ENCODE assay signal across 12 cellular contexts in the genomic region with DNA sequence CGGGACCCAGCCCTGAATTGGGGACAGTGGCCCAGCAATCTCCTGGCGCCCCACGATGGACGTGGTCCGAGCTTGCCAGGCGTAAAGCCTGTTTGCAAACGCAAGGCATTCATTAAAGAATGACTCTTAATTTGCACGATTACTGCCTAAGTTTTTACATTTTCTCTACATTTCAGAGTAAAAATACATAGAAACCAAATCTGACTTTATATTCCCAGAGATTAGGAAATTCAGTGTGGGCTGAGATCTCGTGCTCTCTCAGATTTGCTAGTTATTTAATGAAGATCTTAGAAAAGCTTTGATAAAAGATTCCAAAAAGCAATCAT. TPM values are rescaled to one million over a fixed set of nuclear protein-coding genes. Genes with fewer than 3 reads are reported as not detected.
A peak's percentile ranks its signal among the peaks of the same experiment; 100 is the strongest.
DNase-seq lines count a peak whose midpoint lies in the region; ATAC-seq and TF ChIP-seq lines count a peak whose summit lies in the region.
"Had no signal": no experiment of that assay in that cellular context is flagged by ENCODE, and none has a peak within 500 bp of the region (broad histone marks: within the 10 kb centered on the region; RNA-seq: fewer than 3 reads in every experiment).

No MANE protein-coding gene starts in this region.

- H3K9ac ChIP-seq in subcutaneous abdominal adipose tissue (ENCODE audit: low read length in 5 of 5): no peak overlapping the region

- peaks cover 0 to 6% (median 0%) of the 10 kb centered on the region in 5 experiments for H3K9me3 Mint-ChIP-seq in brain
- H3K9me3 Mint-ChIP-seq in activated CD4-positive, alpha-beta T cell treated with anti-CD3 and anti-CD28 coated beads, Interleukin-2, amount 10 ng/mL, durations not matched to agents 24 days and 14 days: no peaks in the 10 kb centered on the region

- peak overlapping the region; percentile 67 to 80 (median 78) for H3K4me3 Mint-ChIP-seq in brain
- H3K4me3 Mint-ChIP-seq in activated CD4-positive, alpha-beta T cell treated with anti-CD3 and anti-CD28 coated beads, Interleukin-2, amount 10 ng/mL, durations not matched to agents 24 days and 14 days: no peak overlapping the region

- TF ChIP-seq EP300 in Ishikawa (IDR thresholded peaks at IDR 0.05; ENCODE audit: borderline replicate concordance): no peak

- peaks cover 21% of the 10 kb centered on the region for H3K4me1 Mint-ChIP-seq in brain
- H3K4me1 Mint-ChIP-seq in activated CD4-positive, alpha-beta T cell treated with anti-CD3 and anti-CD28 coated beads, Interleukin-2, amount 10 ng/mL, durations not matched to agents 24 days and 14 days: peaks cover 3% of the 10 kb centered on the region

- H3K27ac Mint-ChIP-seq in brain: no peak overlapping the region
- no peak overlapping the region for H3K27ac Mint-ChIP-seq in activated CD4-positive, alpha-beta T cell treated with anti-CD3 and anti-CD28 coated beads, Interleukin-2, amount 10 ng/mL, durations not matched to agents 24 days and 14 days

- no peak for TF ChIP-seq POLR2A in right lobe of liver (IDR thresholded peaks at IDR 0.05)

- H3K27me3 Mint-ChIP-seq in brain: peaks cover 70% of the 10 kb centered on the region
- peaks cover 47% of the 10 kb centered on the region for H3K27me3 Mint-ChIP-seq in activated CD4-positive, alpha-beta T cell treated with anti-CD3 and anti-CD28 coated beads, Interleukin-2, amount 10 ng/mL, durations not matched to agents 24 days and 14 days

- TF ChIP-seq RAD21 in Ishikawa (IDR thresholded peaks at IDR 0.05; ENCODE audit: low read depth): peak; percentile 38

- no peak for DNase-seq in right lobe of liver
- no peak for DNase-seq in GM03348 (ENCODE audit: low spot score)
- DNase-seq in activated CD4-positive, alpha-beta T cell treated with anti-CD3 and anti-CD28 coated beads, Interleukin-2, amount 10 ng/mL, durations not matched to agents 24 days and 14 days: no peak
- no peak for DNase-seq in activated CD4-positive, alpha-beta T cell treated with anti-CD3 and anti-CD28 coated beads, Interleukin-2, amount 50 U/mL, for 4 hours
- DNase-seq: dermis blood vessel endothelial cell, DMS79, kidney glomerular epithelial cell, SW 1271 had no signal

- H3K27ac ChIP-seq in right lobe of liver (no peak overlapping the region), subcutaneous abdominal adipose tissue (ENCODE audit: low read depth, low read length) (no peak overlapping the region)

- peak overlapping the region; percentile 25 to 48 (median 36) for H3K4me3 ChIP-seq in right lobe of liver
- peak overlapping the region in 4 of 5 donors; percentile 53 to 73 (median 58) for H3K4me3 ChIP-seq in subcutaneous abdominal adipose tissue (ENCODE audit: low read depth in 1 of 5, low read length in 5 of 5)

- H3K4me1 ChIP-seq in right lobe of liver (peaks cover 0 to 4% (median 0%) of the 10 kb centered on the region in 4 donors), subcutaneous abdominal adipose tissue (ENCODE audit: control insufficient read depth in 5 of 5, insufficient read depth in 5 of 5, low read length in 5 of 5) (peaks cover 0 to 36% (median 20%) of the 10 kb centered on the region in 5 donors)

- H3K36me3 ChIP-seq in right lobe of liver: no peaks in the 10 kb centered on the region
- H3K36me3 ChIP-seq in subcutaneous abdominal adipose tissue (ENCODE audit: control insufficient read depth in 5 of 5, insufficient read depth in 5 of 5, low read length in 5 of 5): peaks cover 0 to 4% (median under 1%) of the 10 kb centered on the region in 5 donors

- no peak for TF ChIP-seq CTCF in brain (conservative IDR thresholded peaks at IDR 0.05)
- TF ChIP-seq CTCF in right lobe of liver (IDR thresholded peaks at IDR 0.05): no peak

- peaks cover 0 to 4% of the 10 kb centered on the region in 2 donors for H3K27me3 ChIP-seq in right lobe of liver
- H3K27me3 ChIP-seq in subcutaneous abdominal adipose tissue (ENCODE audit: control insufficient read depth in 5 of 5, insufficient read depth in 4 of 5, low read length in 5 of 5): peaks cover 0 to 3% (median 0%) of the 10 kb centered on the region in 5 donors

- intact Hi-C loops in right lobe of liver (cut with DNase I): no loop called here
- intact Hi-C loops in activated CD4-positive, alpha-beta T cell treated with anti-CD3 and anti-CD28 coated beads, Interleukin-2, amount 10 ng/mL, durations not matched to agents 24 days and 14 days (cut with micrococcal nuclease): no loop called here

- 10% methylated on average over 3 of the region's 9 CpGs for whole genome bisulfite sequencing in right lobe of liver (ENCODE audit: insufficient coverage, low coverage, low lambda C conversion rate, missing lambda C conversion rate)

- no peak for ATAC-seq in right lobe of liver
- no peak for ATAC-seq in HG03432 (IDR thresholded peaks at IDR 0.05; ENCODE audit: unreplicated experiment)

- no peaks in the 10 kb centered on the region for H3K9me3 ChIP-seq in right lobe of liver
- H3K9me3 ChIP-seq in subcutaneous abdominal adipose tissue (ENCODE audit: control insufficient read depth in 5 of 5, low read length in 5 of 5): no peaks in the 10 kb centered on the region

- peaks cover 5% of the 10 kb centered on the region for H3K36me3 Mint-ChIP-seq in brain
- no peaks in the 10 kb centered on the region for H3K36me3 Mint-ChIP-seq in activated CD4-positive, alpha-beta T cell treated with anti-CD3 and anti-CD28 coated beads, Interleukin-2, amount 10 ng/mL, durations not matched to agents 24 days and 14 days (ENCODE audit: low read depth)

TF ChIP-seq in Ishikawa, 13 proteins besides CTCF, POLR2A, EP300 and RAD21:
- TF ChIP-seq USF1 (IDR thresholded peaks at IDR 0.05) (no peak), TEAD4 (IDR thresholded peaks at IDR 0.05) (no peak), FOXM1 (IDR thresholded peaks at IDR 0.05; ENCODE audit: borderline replicate concordance, low read depth) (no peak), EGR1 (IDR thresholded peaks at IDR 0.05) (no peak), NFIC (IDR thresholded peaks at IDR 0.05) (no peak), TCF12 (IDR thresholded peaks at IDR 0.05; ENCODE audit: low read depth) (no peak), CREB1 (IDR thresholded peaks at IDR 0.05; ENCODE audit: low read depth) (no peak), CEBPB (IDR thresholded peaks at IDR 0.05) (no peak), ZBTB7A (IDR thresholded peaks at IDR 0.05; ENCODE audit: low read depth) (no peak; the same call in 1 of the 2 replicates), REST (IDR thresholded peaks at IDR 0.05; ENCODE audit: low read depth) (no peak), TAF1 (IDR thresholded peaks at IDR 0.05; ENCODE audit: low read depth) (no peak; the same call in 1 of the 2 replicates), MAX (IDR thresholded peaks at IDR 0.05) (no peak), YY1 (IDR thresholded peaks at IDR 0.05; ENCODE audit: low read depth) (no peak)

RNA-seq across cellular contexts. Expression of gene CCDC3, which starts 0.3 kb away (rescaled TPM):
- polyA plus RNA-seq in brain (ENCODE audit: insufficient read depth, low read depth, low replicate concordance): 120 TPM
- total RNA-seq in right lobe of liver: 10 to 100 TPM in 1 of 6 experiments, 1 to 10 TPM in 5; 3.6 to 10.2 (median 5.8) TPM
- 0.07 and 0.09 TPM in 2 replicates for total RNA-seq in activated CD4-positive, alpha-beta T cell treated with anti-CD3 and anti-CD28 coated beads, Interleukin-2, amount 10 ng/mL, durations not matched to agents 24 days and 14 days
